In the genomic region with DNA sequence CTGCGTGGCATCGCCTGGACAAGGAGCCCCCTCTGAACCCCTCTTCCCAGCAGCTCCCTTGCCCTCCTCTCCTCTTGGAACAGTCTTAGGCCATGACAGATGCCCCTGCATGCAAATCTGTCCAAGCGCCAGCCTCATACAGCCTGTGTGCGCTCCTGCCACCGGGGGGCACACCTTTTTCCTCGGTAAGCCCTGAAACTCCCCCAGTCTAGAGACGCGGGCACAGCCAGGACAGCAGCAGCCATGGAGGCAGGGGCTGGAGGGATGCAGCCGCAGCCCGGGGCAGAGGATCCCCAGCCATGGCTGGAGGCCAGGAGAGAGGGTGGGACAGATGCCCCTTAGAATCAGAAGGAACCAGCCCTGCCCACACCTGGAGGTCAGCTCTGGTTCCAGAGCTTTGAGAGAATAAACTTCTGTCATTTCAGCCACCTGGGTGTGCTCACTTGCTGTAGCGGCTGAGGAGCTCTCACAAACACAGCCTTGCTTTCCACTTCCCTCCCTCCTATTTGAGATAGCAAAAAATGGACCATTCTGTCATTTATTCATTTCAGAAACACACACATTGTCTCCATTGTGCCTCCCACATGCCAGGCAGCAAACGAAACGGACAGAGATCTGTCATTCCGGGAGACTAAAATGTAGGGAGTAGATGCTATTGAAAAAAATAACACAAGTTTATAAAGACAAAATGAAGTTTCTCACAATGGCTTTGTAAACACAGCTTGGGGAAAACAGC, we compare ENCODE assay signal across 19 cellular contexts.
DNase-seq lines count a peak whose midpoint lies in the region; TF ChIP-seq lines count a peak whose summit lies in the region.
"Had no signal": no experiment of that assay in that cellular context is flagged by ENCODE, and none has a peak within 500 bp of the region (broad histone marks: within the 10 kb centered on the region; RNA-seq: fewer than 3 reads in every experiment).

No MANE protein-coding gene starts in this region.

- no peak overlapping the region for H3K4me2 ChIP-seq in DOHH2 (ENCODE audit: low read length)

- no peak overlapping the region for H3K9ac ChIP-seq in colonic mucosa (ENCODE audit: low read depth in 2 of 2, low read length in 2 of 2)

- H3K4me3 ChIP-seq in DOHH2 (ENCODE audit: low read length) (no peak overlapping the region), colonic mucosa (no peak overlapping the region)
- H3K4me3 ChIP-seq: body of pancreas, mucosa of descending colon, prostate gland had no signal

- intact Hi-C loops in colonic mucosa (cut with DNase I): no loop called here

- TF ChIP-seq CTCF in DOHH2 (IDR thresholded peaks at IDR 0.05; ENCODE audit: low read depth, low read length, poor library complexity, severe bottlenecking) (peak; percentile 48), endothelial cell (IDR thresholded peaks at IDR 0.05; ENCODE audit: unreplicated experiment) (peak; percentile 21), colonic mucosa (IDR thresholded peaks at IDR 0.05) (no peak), GM20000 (IDR thresholded peaks at IDR 0.05; ENCODE audit: extremely low read depth, missing control alignments) (no peak)

- H3K36me3 Mint-ChIP-seq in endothelial cell (ENCODE audit: low read depth, unreplicated experiment): no peaks in the 10 kb centered on the region
- H3K36me3 Mint-ChIP-seq: CD8-positive, alpha-beta T cell had no signal

- H3K27ac Mint-ChIP-seq in endothelial cell (ENCODE audit: unreplicated experiment): no peak overlapping the region
- H3K27ac Mint-ChIP-seq: CD8-positive, alpha-beta T cell had no signal

- no peaks in the 10 kb centered on the region for H3K9me3 Mint-ChIP-seq in endothelial cell (ENCODE audit: unreplicated experiment)
- H3K9me3 Mint-ChIP-seq: CD8-positive, alpha-beta T cell had no signal

- H3K27ac ChIP-seq in DOHH2 (ENCODE audit: low read depth, low read length) (no peak overlapping the region), colonic mucosa (no peak overlapping the region)
- H3K27ac ChIP-seq: body of pancreas, prostate gland had no signal

- peaks cover 12% of the 10 kb centered on the region; the same call in 1 of the 2 replicates for H3K27me3 ChIP-seq in DOHH2 (ENCODE audit: control insufficient read depth, low read length)
- no peaks in the 10 kb centered on the region for H3K27me3 ChIP-seq in colonic mucosa

- no peaks in the 10 kb centered on the region for H3K79me2 ChIP-seq in DOHH2 (ENCODE audit: control insufficient read depth, low read length)

- H3K4me3 Mint-ChIP-seq in endothelial cell (ENCODE audit: unreplicated experiment): no peak overlapping the region
- H3K4me3 Mint-ChIP-seq: CD8-positive, alpha-beta T cell had no signal

- H3K36me3 ChIP-seq in DOHH2 (ENCODE audit: control insufficient read depth, low read length) (no peaks in the 10 kb centered on the region), colonic mucosa (no peaks in the 10 kb centered on the region)
- H3K36me3 ChIP-seq: prostate gland had no signal

- peaks cover 7% of the 10 kb centered on the region for H3K27me3 Mint-ChIP-seq in endothelial cell (ENCODE audit: unreplicated experiment)

- DNase-seq in HT-29 (ENCODE audit: low spot score): peak; percentile 10
- peak; percentile 44 for DNase-seq in endothelial cell (ENCODE audit: low spot score)
- DNase-seq in pons (ENCODE audit: low spot score): peak; percentile 48
- DNase-seq in stimulated activated CD4-positive, alpha-beta T cell treated with anti-CD3 and anti-CD28 coated beads, Interleukin-2, amount 100 ng/mL, for 48 hours: no peak
- no peak for DNase-seq in colonic mucosa
- no peak for DNase-seq in GM20000 (ENCODE audit: low spot score)
- DNase-seq: activated gamma-delta T cell; body of pancreas; CD8-positive, alpha-beta T cell; effector memory CD4-positive, alpha-beta T cell; GDM1; HCEC 1CT; KBM-7; mucosa of descending colon; NCI-H146; NCI-H69; Right ventricle myocardium superior had no signal

- no peaks in the 10 kb centered on the region for H3K9me2 ChIP-seq in DOHH2 (replicated peaks; ENCODE audit: control insufficient read depth, low read length)

- H3K9me3 ChIP-seq in DOHH2 (ENCODE audit: control insufficient read depth, insufficient read depth, low read length) (no peaks in the 10 kb centered on the region), colonic mucosa (no peaks in the 10 kb centered on the region)
- H3K9me3 ChIP-seq: body of pancreas, mucosa of descending colon, prostate gland had no signal

- H4K20me1 ChIP-seq in DOHH2 (ENCODE audit: control insufficient read depth, insufficient read depth, low read depth, low read length): no peaks in the 10 kb centered on the region

- peaks cover 7% of the 10 kb centered on the region; the same call in 1 of the 2 replicates for H3K4me1 ChIP-seq in DOHH2 (ENCODE audit: control insufficient read depth, low read length)
- no peaks in the 10 kb centered on the region for H3K4me1 ChIP-seq in colonic mucosa
- H3K4me1 ChIP-seq: body of pancreas, prostate gland had no signal

- peaks cover 20% of the 10 kb centered on the region for H3K4me1 Mint-ChIP-seq in endothelial cell (ENCODE audit: unreplicated experiment)

- no peaks in the 10 kb centered on the region for H3F3A ChIP-seq in DOHH2 (ENCODE audit: control insufficient read depth, insufficient read depth)

Comparison
In these comparisons a context has a peak if more than half of its experiments do, and no peak if none do; other contexts are left out.
1. CTCF ChIP-seq: peak in DOHH2 (single experiment) and endothelial cell (single experiment); none in colonic mucosa (single experiment) and GM20000 (single experiment).
2. DNase-seq: peak in HT-29 (single experiment), endothelial cell (single experiment) and pons (single experiment); none in stimulated activated CD4-positive, alpha-beta T cell treated with anti-CD3 and anti-CD28 coated beads, Interleukin-2, amount 100 ng/mL, for 48 hours (0 of 2), colonic mucosa (single experiment) and GM20000 (single experiment).